In genomic region chr1:203146537-203146936, GRCh38 we compare ENCODE assay signal across 20 cellular contexts. TPM values are rescaled to one million over a fixed set of nuclear protein-coding genes. Genes with fewer than 3 reads are reported as not detected.
A peak's percentile ranks its signal among the peaks of the same experiment; 100 is the strongest.
DNase-seq lines count a peak whose midpoint lies in the region; ATAC-seq, FAIRE-seq and TF ChIP-seq lines count a peak whose summit lies in the region.
"Had no signal": no experiment of that assay in that cellular context is flagged by ENCODE, and none has a peak within 500 bp of the region (broad histone marks: within the 10 kb centered on the region; RNA-seq: fewer than 3 reads in every experiment).

No MANE protein-coding gene starts in this region.

- H3K27me3 ChIP-seq in BLaER1, result no peaks in the 10 kb centered on the region
- no peaks in the 10 kb centered on the region for H3K27me3 ChIP-seq in parathyroid adenoma (ENCODE audit: control insufficient read depth, insufficient read depth, low read length)
- H3K27me3 ChIP-seq: SJCRH30 had no signal

- H2AFZ ChIP-seq in parathyroid adenoma, result peak overlapping the region; percentile 53

- POLR2A ChIA-PET in WTC11 (lab: Charles Lee), result no interaction called here

- H3K4me2 ChIP-seq in BLaER1, result peak overlapping the region; percentile 84
- H3K4me2 ChIP-seq in parathyroid adenoma (ENCODE audit: low read length), result peak overlapping the region; percentile 0

- H3K4me3 ChIP-seq in BLaER1 (no peak overlapping the region), kidney (ENCODE audit: low read length in 2 of 2) (no peak overlapping the region), parathyroid adenoma (ENCODE audit: low read depth, low read length) (no peak overlapping the region)
- H3K4me3 ChIP-seq: SJCRH30 had no signal

- H3K4me1 ChIP-seq in BLaER1 (peaks cover 100% of the 10 kb centered on the region), kidney (ENCODE audit: control insufficient read depth in 1 of 2, insufficient read depth in 1 of 2, low read depth in 1 of 2, low read length in 2 of 2) (peaks cover 2% of the 10 kb centered on the region in 2 donors), parathyroid adenoma (peaks cover 42% of the 10 kb centered on the region)

- no peaks in the 10 kb centered on the region; the same call in 1 of the 2 replicates for H3K27me3 Mint-ChIP-seq in WTC11 (ENCODE audit: low read depth)

- peak overlapping the region; percentile 18; the same call in 1 of the 2 replicates for H3K27ac Mint-ChIP-seq in WTC11

- H4K20me1 ChIP-seq in BLaER1, result no peaks in the 10 kb centered on the region

- intact Hi-C loops in kidney (cut with DNase I) (no loop called here), Right ventricle myocardium inferior (cut with DNase I) (no loop called here)

- no peak overlapping the region for H3K4me3 Mint-ChIP-seq in WTC11

- FAIRE-seq in kidney (lab: Jason Lieb, UNC), result no peak
- FAIRE-seq: H54, HTR-8/SVneo had no signal

- DNase-seq in WTC11 (ENCODE audit: low spot score) (no peak), kidney (peak; percentile 38), NCI-H345 treated with DMSO at 0.1 percent for 48 hours (lab: John Stamatoyannopoulos, UW; ENCODE audit: unreplicated experiment) (no peak), NAMALWA (ENCODE audit: low spot score) (no peak), Right ventricle myocardium inferior (ENCODE audit: missing footprints) (no peak)
- DNase-seq: EL, NCI-H1417, NCI-H2029, NCI-H2171, NCI-H446 treated with DMSO at 0.1 percent for 48 hours, NCI-H748 treated with DMSO at 0.1 percent for 48 hours, PC-3, SJCRH30 had no signal

- CTCF ChIA-PET in WTC11 (lab: Charles Lee), result interaction anchor here (1.1 to 12.2 kb wide), 11 partner anchors 12 to 181 kb away, joined by 3 to 184 read pairs (median 12); partner anchors contain the start of gene ADORA1

- H3K27ac ChIP-seq in BLaER1, result peak overlapping the region; percentile 39; the same call in 1 of the 2 replicates
- H3K27ac ChIP-seq in kidney (ENCODE audit: low read depth in 2 of 2, low read length in 2 of 2), result no peak overlapping the region
- H3K27ac ChIP-seq in parathyroid adenoma, result peak overlapping the region; percentile 87
- H3K27ac ChIP-seq: HL-60, RWPE1, SJCRH30 had no signal

- H3K9me3 Mint-ChIP-seq in WTC11, result peaks cover 8% of the 10 kb centered on the region

- peaks cover 72% of the 10 kb centered on the region for H3K4me1 Mint-ChIP-seq in WTC11

- H3K9ac ChIP-seq in BLaER1 (no peak overlapping the region; the same call in 1 of the 2 replicates), kidney (ENCODE audit: low read length in 2 of 2) (no peak overlapping the region), parathyroid adenoma (no peak overlapping the region)

- H3K36me3 ChIP-seq in BLaER1 (no peaks in the 10 kb centered on the region), kidney (ENCODE audit: control insufficient read depth in 1 of 2, insufficient read depth in 2 of 2, low read length in 2 of 2) (no peaks in the 10 kb centered on the region), parathyroid adenoma (ENCODE audit: control insufficient read depth, insufficient read depth, low read length) (no peaks in the 10 kb centered on the region)

- ATAC-seq in WTC11 (no peak), Right ventricle myocardium inferior (no peak), HG03520 (IDR thresholded peaks at IDR 0.05; ENCODE audit: unreplicated experiment) (no peak)
- ATAC-seq: PC-3 had no signal

- no peaks in the 10 kb centered on the region for H3K9me3 ChIP-seq in BLaER1
- no peaks in the 10 kb centered on the region for H3K9me3 ChIP-seq in kidney (ENCODE audit: control insufficient read depth in 1 of 2, low read length in 2 of 2)
- H3K9me3 ChIP-seq in parathyroid adenoma (ENCODE audit: control insufficient read depth, low read length), result no peaks in the 10 kb centered on the region
- H3K9me3 ChIP-seq: SJCRH30 had no signal

- TF ChIP-seq CTCF in WTC11 (IDR thresholded peaks at IDR 0.05), result no peak
- TF ChIP-seq CTCF in kidney (IDR thresholded peaks at IDR 0.05; ENCODE audit: borderline replicate concordance, extremely low read depth, insufficient read depth), result no peak
- TF ChIP-seq CTCF in parathyroid adenoma (IDR thresholded peaks at IDR 0.05), result no peak

- H3K36me3 Mint-ChIP-seq in WTC11, result peaks cover 4% of the 10 kb centered on the region

- H3K79me2 ChIP-seq in parathyroid adenoma, result no peaks in the 10 kb centered on the region

TF ChIP-seq in WTC11, 78 proteins besides CTCF, POLR2A, EP300 and RAD21 (continues in another document):
- no peak for TF ChIP-seq ATF3 (CRISPR knock-in tag; conservative IDR thresholded peaks at IDR 0.05)
- TF ChIP-seq IRF2 (CRISPR knock-in tag; IDR thresholded peaks at IDR 0.05; ENCODE audit: borderline replicate concordance, low read depth), result no peak
- no peak for TF ChIP-seq ATF1 (CRISPR knock-in tag; IDR thresholded peaks at IDR 0.05)
- TF ChIP-seq PRDM15 (CRISPR knock-in tag; IDR thresholded peaks at IDR 0.05), result no peak
- no peak for TF ChIP-seq PRRX2 (CRISPR knock-in tag; IDR thresholded peaks at IDR 0.05)
- TF ChIP-seq ZNF423 (CRISPR knock-in tag; IDR thresholded peaks at IDR 0.05), result no peak
- TF ChIP-seq E2F1 (CRISPR knock-in tag; IDR thresholded peaks at IDR 0.05), result no peak
- TF ChIP-seq FOXP4 (CRISPR knock-in tag; IDR thresholded peaks at IDR 0.05), result no peak
- TF ChIP-seq NR2C2 (CRISPR knock-in tag; IDR thresholded peaks at IDR 0.05), result no peak
- TF ChIP-seq ZNF219 (CRISPR knock-in tag; IDR thresholded peaks at IDR 0.05; ENCODE audit: borderline replicate concordance), result no peak
- TF ChIP-seq USF1 (CRISPR knock-in tag; IDR thresholded peaks at IDR 0.05), result no peak

RNA-seq across cellular contexts. Expression of gene ADORA1, which starts 19.0 kb away (rescaled TPM):
- total RNA-seq in WTC11 (2021) (1.8 to 2.7 TPM (median 2.6 TPM) in 3 replicates), kidney (4.9 TPM), Right ventricle myocardium inferior (19.0 TPM)
- polyA plus RNA-seq in kidney (ENCODE audit: insufficient read depth, low read depth, low replicate concordance), result 21.2 TPM

RNA-seq across cellular contexts. Expression of gene MYBPH, which starts 29.1 kb away (rescaled TPM):
- total RNA-seq in WTC11 (2021) (not detected in 3 replicates), kidney (not detected), Right ventricle myocardium inferior (not detected)
- polyA plus RNA-seq in kidney (ENCODE audit: insufficient read depth, low read depth, low replicate concordance), result 2.3 TPM
- total RNA-seq: PC-3 had no signal

RNA-seq across cellular contexts. Expression of gene CHI3L1, which starts 40.0 kb away (rescaled TPM):
- total RNA-seq in WTC11 (2021), result 0.24 to 0.41 TPM (median 0.27 TPM) in 3 replicates
- total RNA-seq in kidney, result 49.5 TPM
- 96.6 TPM for polyA plus RNA-seq in kidney (ENCODE audit: insufficient read depth, low read depth, low replicate concordance)
- 0.46 TPM for total RNA-seq in Right ventricle myocardium inferior
- total RNA-seq: PC-3, SJCRH30 had no signal

Comparison
In these comparisons a context has a peak if more than half of its experiments do, and no peak if none do; other contexts are left out.
1. H3K27ac ChIP-seq: peak in BLaER1 (single experiment) and parathyroid adenoma (single experiment); none in kidney (0 of 2).
2. RNA of gene CHI3L1, which starts 40.0 kb away (total RNA-seq): 49.5 TPM in kidney (single experiment); 0.46 TPM in Right ventricle myocardium inferior (single experiment) and 0.24 to 0.41 TPM in WTC11; every median in the first group is over 10 times any median in the second.